Comparison of ENCODE assay signal across 16 cellular contexts in genomic region chr3:159897331-159898075, GRCh38. TPM values are rescaled to one million over a fixed set of nuclear protein-coding genes. Genes with fewer than 3 reads are reported as not detected.
DNase-seq lines count a peak whose midpoint lies in the region; ATAC-seq and TF ChIP-seq lines count a peak whose summit lies in the region.
"Had no signal": no experiment of that assay in that cellular context is flagged by ENCODE, and none has a peak within 500 bp of the region (broad histone marks: within the 10 kb centered on the region; RNA-seq: fewer than 3 reads in every experiment).

No MANE protein-coding gene starts in this region.

- H3K4me1 ChIP-seq in sigmoid colon: peaks cover 0 to 37% (median 17%) of the 10 kb centered on the region in 4 donors

- 48 to 61% methylated on average over 5 of the region's 5 CpGs for WGBS in sigmoid colon, 2 donors

- no peaks in the 10 kb centered on the region for H3K9me3 ChIP-seq in WERI-Rb-1 (ENCODE audit: severe bottlenecking)
- H3K9me3 ChIP-seq in sigmoid colon: no peaks in the 10 kb centered on the region

- no peak for TF ChIP-seq POLR2A in sigmoid colon (IDR thresholded peaks at IDR 0.05)

- no peak for TF ChIP-seq EP300 in sigmoid colon (IDR thresholded peaks at IDR 0.05)

- H3K36me3 ChIP-seq in WERI-Rb-1 (no peaks in the 10 kb centered on the region), sigmoid colon (peaks cover 0 to 58% (median under 1%) of the 10 kb centered on the region in 4 donors)

- TF ChIP-seq CTCF in WERI-Rb-1 (IDR thresholded peaks at IDR 0.05; ENCODE audit: low read depth, low read length): no peak
- TF ChIP-seq CTCF in fibroblast of villous mesenchyme (IDR thresholded peaks at IDR 0.05; ENCODE audit: insufficient read depth, low read depth, low read length): no peak
- no peak for TF ChIP-seq CTCF in sigmoid colon (IDR thresholded peaks at IDR 0.05)

- H3K27ac ChIP-seq in WERI-Rb-1 (peak overlapping the region; percentile 18; the same call in 1 of the 2 replicates), sigmoid colon (peak overlapping the region in 3 of 4 donors; percentile 2 to 53 (median 47))

- DNase-seq in GM04503 (ENCODE audit: low read depth) (peak; percentile 37), WERI-Rb-1 (no peak), fibroblast of villous mesenchyme (ENCODE audit: low read depth) (peak; percentile 93), sigmoid colon (no peak), DMS79 treated with DMSO at 0.1 percent for 48 hours (lab: John Stamatoyannopoulos, UW) (no peak)
- no peak for DNase-seq in stimulated activated CD8-positive, alpha-beta memory T cell treated with anti-CD3 and anti-CD28 coated beads, Interleukin-4, amount 100 ng/mL, for 48 hours
- DNase-seq: activated T-cell treated with anti-CD3 and anti-CD28 coated beads, Interleukin-2, amount 50 U/mL, for 72 hours; kidney; NCI-H1092 treated with DMSO at 0.1 percent for 48 hours; NCI-H524; SIG-M5; stimulated activated naive CD4-positive, alpha-beta T cell had no signal

- ATAC-seq in GM18868 (IDR thresholded peaks at IDR 0.05; ENCODE audit: unreplicated experiment): no peak
- ATAC-seq in GM18517 (IDR thresholded peaks at IDR 0.05; ENCODE audit: unreplicated experiment): no peak
- ATAC-seq: activated T-cell treated with anti-CD3 and anti-CD28 coated beads, Interleukin-2, amount 50 U/mL, for 72 hours; esophagus mucosa had no signal

- no peak overlapping the region for H3K4me3 ChIP-seq in WERI-Rb-1 (ENCODE audit: low read depth, low read length)
- no peak overlapping the region for H3K4me3 ChIP-seq in fibroblast of villous mesenchyme (ENCODE audit: low read depth, low read length)
- no peak overlapping the region for H3K4me3 ChIP-seq in sigmoid colon
- H3K4me3 ChIP-seq: GM23338 had no signal

- intact Hi-C loops in sigmoid colon (cut with DNase I): no loop called here

- H3K27me3 ChIP-seq in WERI-Rb-1 (ENCODE audit: insufficient read depth, low read depth, severe bottlenecking): no peaks in the 10 kb centered on the region
- H3K27me3 ChIP-seq in sigmoid colon: no peaks in the 10 kb centered on the region

RNA-seq across cellular contexts. Expression of gene SCHIP1, which starts 57.8 kb away (rescaled TPM):
- total RNA-seq in fibroblast of villous mesenchyme: 2.3 and 4.7 TPM in 2 replicates
- 10 to 100 TPM; 19.9 to 44.1 (median 31.3) TPM for total RNA-seq in sigmoid colon
- polyA plus RNA-seq in sigmoid colon: 1 to 10 TPM in 2 of 3 donors, not detected in 1; 1.8 to 4.1 TPM
- total RNA-seq: activated T-cell treated with anti-CD3 and anti-CD28 coated beads, Interleukin-2, amount 50 U/mL, for 72 hours had no signal

Comparison
In these comparisons a context has a peak if more than half of its experiments do, and no peak if none do; other contexts are left out.
1. DNase-seq: peak in GM04503 (single experiment) and fibroblast of villous mesenchyme (single experiment); none in WERI-Rb-1 (single experiment), sigmoid colon (single experiment), DMS79 treated with DMSO at 0.1 percent for 48 hours (single experiment) and stimulated activated CD8-positive, alpha-beta memory T cell treated with anti-CD3 and anti-CD28 coated beads, Interleukin-4, amount 100 ng/mL, for 48 hours (single experiment).